24 cellular contexts compared by ENCODE assay signal in the genomic region with DNA sequence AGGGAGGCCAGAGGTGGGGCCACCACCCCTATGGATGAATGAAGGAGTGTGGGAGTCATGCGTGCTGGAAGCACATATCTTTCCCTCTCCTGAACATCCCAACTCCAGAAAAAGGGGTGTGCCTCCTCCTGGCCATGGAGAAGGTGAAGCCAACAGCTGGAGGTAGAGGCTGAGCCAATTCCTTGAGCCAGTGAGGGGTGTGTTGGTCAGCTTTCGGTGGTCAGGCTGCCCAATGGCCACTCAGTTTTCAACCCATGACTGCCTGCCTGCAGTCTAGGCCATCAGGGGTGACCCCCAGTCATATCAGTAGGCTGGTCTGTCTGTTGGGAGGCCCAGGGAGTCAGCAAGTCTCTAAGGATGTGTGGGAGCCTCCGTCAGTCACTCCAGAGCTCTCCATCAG. TPM values are rescaled to one million over a fixed set of nuclear protein-coding genes. Genes with fewer than 3 reads are reported as not detected.
DNase-seq lines count a peak whose midpoint lies in the region; ATAC-seq, FAIRE-seq and TF ChIP-seq lines count a peak whose summit lies in the region.
"Had no signal": no experiment of that assay in that cellular context is flagged by ENCODE, and none has a peak within 500 bp of the region (broad histone marks: within the 10 kb centered on the region; RNA-seq: fewer than 3 reads in every experiment).

No MANE protein-coding gene starts in this region.

- H3K27ac ChIP-seq in astrocyte (ENCODE audit: low read depth, low read length) (no peak overlapping the region), tibial artery (peak overlapping the region; percentile 72 to 77)
- H3K27ac ChIP-seq: KMS-11 had no signal

- DNase-seq in Caco-2 (no peak), astrocyte (ENCODE audit: low read depth) (no peak), memory B cell (ENCODE audit: low spot score in 2 of 2) (no peak), tibial artery (no peak)
- DNase-seq: ACHN, COR-L47, DMS153, GF-D8, NCI-H1417, NCI-H187, NCI-H345, NCI-H526, PC-3, RPMI8226, SHP77 treated with DMSO at 0.1 percent for 48 hours, SK-N-SH had no signal

- no peaks in the 10 kb centered on the region for H3K79me2 ChIP-seq in astrocyte (ENCODE audit: insufficient read depth, low read length)

- H3K9me3 Mint-ChIP-seq in Caco-2 (ENCODE audit: unreplicated experiment) (no peaks in the 10 kb centered on the region), astrocyte (ENCODE audit: unreplicated experiment) (peaks cover 3% of the 10 kb centered on the region), memory B cell (no peaks in the 10 kb centered on the region)
- H3K9me3 Mint-ChIP-seq: GM23338 had no signal

- no peaks in the 10 kb centered on the region for H3K36me3 ChIP-seq in Caco-2 (ENCODE audit: control insufficient read depth, insufficient read depth, low read length)
- H3K36me3 ChIP-seq in astrocyte (ENCODE audit: insufficient read depth, low read length), result no peaks in the 10 kb centered on the region
- H3K36me3 ChIP-seq in tibial artery, result no peaks in the 10 kb centered on the region

- H3K4me3 ChIP-seq in Caco-2 (ENCODE audit: low read depth, low read length) (no peak overlapping the region), astrocyte (ENCODE audit: insufficient read depth, low read depth, low read length) (no peak overlapping the region), tibial artery (no peak overlapping the region)

- FAIRE-seq in astrocyte (lab: Jason Lieb, UNC), result no peak
- FAIRE-seq: GM19239 had no signal

- no peak overlapping the region for H2AFZ ChIP-seq in astrocyte (ENCODE audit: low read depth, low read length)

- no peak overlapping the region for H3K9ac ChIP-seq in astrocyte (ENCODE audit: low read length)
- H3K9ac ChIP-seq: KMS-11, SK-N-SH had no signal

- H3K27me3 ChIP-seq in Caco-2 (replicated peaks; ENCODE audit: control insufficient read depth, insufficient read depth, low read length) (no peaks in the 10 kb centered on the region), astrocyte (ENCODE audit: insufficient read depth, low read length) (peaks cover 19% of the 10 kb centered on the region), tibial artery (no peaks in the 10 kb centered on the region)

- no TSS peak for BruUV-seq in Caco-2 (replicated peaks; lab: Mats Ljungman, UMichigan)

- H3K27ac Mint-ChIP-seq in Caco-2 (ENCODE audit: unreplicated experiment), result no peak overlapping the region
- no peak overlapping the region for H3K27ac Mint-ChIP-seq in astrocyte (ENCODE audit: unreplicated experiment)
- no peak overlapping the region for H3K27ac Mint-ChIP-seq in memory B cell
- H3K27ac Mint-ChIP-seq: GM23338 had no signal

- H3K4me1 Mint-ChIP-seq in Caco-2 (ENCODE audit: low read depth, unreplicated experiment) (peaks cover 7% of the 10 kb centered on the region), astrocyte (ENCODE audit: low read depth, unreplicated experiment) (peaks cover 3% of the 10 kb centered on the region), memory B cell (peaks cover 13% of the 10 kb centered on the region)

- H4K20me1 ChIP-seq in astrocyte (ENCODE audit: insufficient read depth, low read length), result peaks cover 10% of the 10 kb centered on the region

- TF ChIP-seq CTCF in Caco-2 (IDR thresholded peaks at IDR 0.05; ENCODE audit: insufficient read depth in 1 of 2, low read depth in 1 of 2, low read length in 1 of 2, severe bottlenecking in 1 of 2, unreplicated experiment in 1 of 2), result no peak
- TF ChIP-seq CTCF in astrocyte (IDR thresholded peaks at IDR 0.05; ENCODE audit: insufficient read depth, low read depth, low read length), result no peak
- TF ChIP-seq CTCF in tibial artery (IDR thresholded peaks at IDR 0.05), result no peak

- ATAC-seq in memory B cell (ENCODE audit: low read depth) (no peak), HG03342 (IDR thresholded peaks at IDR 0.05; ENCODE audit: unreplicated experiment) (no peak), HG02852 (IDR thresholded peaks at IDR 0.05; ENCODE audit: unreplicated experiment) (no peak), GM18870 (IDR thresholded peaks at IDR 0.05; ENCODE audit: unreplicated experiment) (no peak)
- ATAC-seq: GM23338, HCT116, PC-3 had no signal

- POLR2A ChIA-PET in Caco-2 (lab: Charles Lee), result no interaction called here

- no peak overlapping the region for H3K4me2 ChIP-seq in astrocyte (ENCODE audit: low read length)
- H3K4me2 ChIP-seq: SK-N-SH had no signal

- no peaks in the 10 kb centered on the region for H3K27me3 Mint-ChIP-seq in Caco-2 (ENCODE audit: insufficient read depth, unreplicated experiment)
- H3K27me3 Mint-ChIP-seq in astrocyte (ENCODE audit: low read depth, unreplicated experiment), result peaks cover 68% of the 10 kb centered on the region
- peaks cover 26% of the 10 kb centered on the region for H3K27me3 Mint-ChIP-seq in memory B cell

- H3K4me3 Mint-ChIP-seq in Caco-2 (ENCODE audit: unreplicated experiment) (peak overlapping the region; percentile 58), astrocyte (ENCODE audit: unreplicated experiment) (peak overlapping the region; percentile 8), memory B cell (peak overlapping the region; percentile 31)

- no peaks in the 10 kb centered on the region for H3K9me3 ChIP-seq in Caco-2
- no peaks in the 10 kb centered on the region for H3K9me3 ChIP-seq in astrocyte (ENCODE audit: insufficient read depth, low read depth, low read length)
- H3K9me3 ChIP-seq in tibial artery, result no peaks in the 10 kb centered on the region
- H3K9me3 ChIP-seq: SK-N-SH had no signal

- intact Hi-C loops in Caco-2 (cut with micrococcal nuclease; ENCODE audit: unreplicated experiment) (loop anchor here (10.0 kb wide), 2 partner anchors 296 to 406 kb away; no protein-coding TSS in a partner anchor), tibial artery (cut with DNase I; ENCODE audit: low total_unique reads) (no loop called here)

- H3K4me1 ChIP-seq in Caco-2 (peaks cover 9% of the 10 kb centered on the region; the same call in 1 of the 2 replicates), astrocyte (ENCODE audit: insufficient read depth, low read length) (peaks cover 7% of the 10 kb centered on the region), tibial artery (peaks cover 0 to 42% (median 31%) of the 10 kb centered on the region in 4 donors)

- H3K36me3 Mint-ChIP-seq in Caco-2 (ENCODE audit: insufficient read depth, unreplicated experiment) (no peaks in the 10 kb centered on the region), astrocyte (ENCODE audit: low read depth, unreplicated experiment) (peaks cover 3% of the 10 kb centered on the region), memory B cell (peaks cover 1% of the 10 kb centered on the region)

- CTCF ChIA-PET in Caco-2 (lab: Charles Lee), result no interaction called here

RNA-seq across cellular contexts. Expression of gene PTH1R, which starts 13.6 kb away (rescaled TPM):
- total RNA-seq in Caco-2 (2022) (5.1 and 6.8 TPM in 2 replicates), astrocyte (4.4 and 5.2 TPM in 2 replicates)
- total RNA-seq: Daoy, PC-3 had no signal

RNA-seq across cellular contexts. Expression of gene MYL3, which starts 27.9 kb away (rescaled TPM):
- 13.0 and 13.8 TPM in 2 replicates for total RNA-seq in Caco-2 (2022)
- total RNA-seq in astrocyte, result 0.43 and 0.89 TPM in 2 replicates
- total RNA-seq: Daoy, GM23338, PC-3 had no signal

Comparison
In these comparisons a context has a peak if more than half of its experiments do, and no peak if none do; other contexts are left out.
1. H3K4me3 Mint-ChIP-seq: peak in every context shown above with its lines; median percentile 58 in Caco-2; 31 in memory B cell; 8 in astrocyte.